Comparison of ENCODE assay signal across 23 cellular contexts in genomic region chr13:110505594-110505993, GRCh38. TPM values are rescaled to one million over a fixed set of nuclear protein-coding genes. Genes with fewer than 3 reads are reported as not detected.
DNase-seq lines count a peak whose midpoint lies in the region; ATAC-seq and TF ChIP-seq lines count a peak whose summit lies in the region.
"Had no signal": no experiment of that assay in that cellular context is flagged by ENCODE, and none has a peak within 500 bp of the region (broad histone marks: within the 10 kb centered on the region; RNA-seq: fewer than 3 reads in every experiment).

No MANE protein-coding gene starts in this region.

- ATAC-seq in Right ventricle myocardium inferior (no peak), HG03097 (IDR thresholded peaks at IDR 0.05; ENCODE audit: low FRiP score, unreplicated experiment) (no peak), HG03039 (IDR thresholded peaks at IDR 0.05; ENCODE audit: unreplicated experiment) (no peak)
- ATAC-seq: GM12878, GM23338, HCT116 had no signal

- H3K9me2 ChIP-seq in hepatocyte (replicated peaks; ENCODE audit: insufficient read depth): no peaks in the 10 kb centered on the region

- H3K27me3 ChIP-seq in right atrium auricular region (no peaks in the 10 kb centered on the region), rectal smooth muscle tissue (ENCODE audit: control insufficient read depth, insufficient read depth, low read length) (no peaks in the 10 kb centered on the region), hepatocyte (no peaks in the 10 kb centered on the region)
- H3K27me3 ChIP-seq: Peyer's patch, SJSA1 had no signal

- no peaks in the 10 kb centered on the region for H3K4me1 Mint-ChIP-seq in endothelial cell (ENCODE audit: unreplicated experiment)
- H3K4me1 Mint-ChIP-seq: GM23338 had no signal

- DNase-seq in right atrium auricular region (ENCODE audit: low spot score) (no peak), Right ventricle myocardium inferior (ENCODE audit: missing footprints) (no peak), endothelial cell (ENCODE audit: low spot score) (no peak), HPDE6-E6E7 (ENCODE audit: extremely low spot score) (no peak), hepatocyte (ENCODE audit: low spot score) (no peak)
- DNase-seq: DMS79 treated with DMSO at 0.1 percent for 48 hours, Karpas-422, MV-4-11, NCI-H1105 treated with DMSO at 0.1 percent for 48 hours, NCI-H2029 treated with DMSO at 0.1 percent for 48 hours, NCI-H345, NCI-H524, Peyer's patch had no signal

- H3K36me3 ChIP-seq in right atrium auricular region: peaks cover 90% of the 10 kb centered on the region
- peaks cover 24% of the 10 kb centered on the region for H3K36me3 ChIP-seq in rectal smooth muscle tissue (ENCODE audit: control insufficient read depth, insufficient read depth, low read length)
- H3K36me3 ChIP-seq in hepatocyte (replicated peaks; ENCODE audit: insufficient read depth, low read depth): no peaks in the 10 kb centered on the region

- H3K36me3 Mint-ChIP-seq in endothelial cell (ENCODE audit: low read depth, unreplicated experiment): peaks cover 63% of the 10 kb centered on the region
- H3K36me3 Mint-ChIP-seq: CD14-positive monocyte, IgD-negative memory B cell had no signal

- H3K9me3 ChIP-seq in right atrium auricular region (no peaks in the 10 kb centered on the region), hepatocyte (ENCODE audit: low read depth) (no peaks in the 10 kb centered on the region)
- H3K9me3 ChIP-seq: Peyer's patch had no signal

- no peak overlapping the region for H3K9ac ChIP-seq in rectal smooth muscle tissue (ENCODE audit: low read length)

- H3K4me3 Mint-ChIP-seq in endothelial cell (ENCODE audit: unreplicated experiment): no peak overlapping the region
- H3K4me3 Mint-ChIP-seq: CD14-positive monocyte, GM23338 had no signal

- H3K79me2 ChIP-seq in hepatocyte: no peaks in the 10 kb centered on the region

- H3K27ac Mint-ChIP-seq in endothelial cell (ENCODE audit: unreplicated experiment): peak overlapping the region; percentile 14
- H3K27ac Mint-ChIP-seq: GM23338, IgD-negative memory B cell had no signal

- peaks cover 0 to 46% of the 10 kb centered on the region in 2 donors for H3K4me1 ChIP-seq in right atrium auricular region
- peaks cover 7% of the 10 kb centered on the region for H3K4me1 ChIP-seq in rectal smooth muscle tissue (ENCODE audit: control insufficient read depth, insufficient read depth, low read length)
- H3K4me1 ChIP-seq in hepatocyte (ENCODE audit: insufficient read depth): peaks cover 21% of the 10 kb centered on the region

- H3K4me3 ChIP-seq in right atrium auricular region: no peak overlapping the region
- H3K4me3 ChIP-seq in rectal smooth muscle tissue (ENCODE audit: low read length): no peak overlapping the region
- no peak overlapping the region for H3K4me3 ChIP-seq in hepatocyte
- H3K4me3 ChIP-seq: GM12878, GM23338, Peyer's patch, SJSA1 had no signal

- no peak overlapping the region for H2AFZ ChIP-seq in hepatocyte
- H2AFZ ChIP-seq: GM23338 had no signal

- no peak for TF ChIP-seq CTCF in right atrium auricular region (IDR thresholded peaks at IDR 0.05)
- TF ChIP-seq CTCF in endothelial cell (IDR thresholded peaks at IDR 0.05; ENCODE audit: unreplicated experiment): no peak
- TF ChIP-seq CTCF in hepatocyte (IDR thresholded peaks at IDR 0.05; ENCODE audit: poor library complexity): no peak

- H3K27me3 Mint-ChIP-seq in endothelial cell (ENCODE audit: unreplicated experiment): peaks cover 22% of the 10 kb centered on the region

- no peaks in the 10 kb centered on the region for H4K20me1 ChIP-seq in hepatocyte (ENCODE audit: insufficient read depth, poor library complexity, severe bottlenecking)

- WGBS in hepatocyte (ENCODE audit: low lambda C conversion rate, missing lambda C conversion rate): 98% methylated on average over 10 of the region's 10 CpGs

- H3K27ac ChIP-seq in right atrium auricular region (peak overlapping the region; percentile 27 to 83), rectal smooth muscle tissue (ENCODE audit: low read depth, low read length) (peak overlapping the region; percentile 12), hepatocyte (no peak overlapping the region)
- H3K27ac ChIP-seq: SJSA1 had no signal

- H3K4me2 ChIP-seq in hepatocyte: no peak overlapping the region
- H3K4me2 ChIP-seq: GM23338 had no signal

- intact Hi-C loops in Right ventricle myocardium inferior (cut with DNase I): loop anchor here (5.0 kb wide), 1 partner anchor 48 kb away; no protein-coding TSS in a partner anchor

- no peaks in the 10 kb centered on the region for H3K9me3 Mint-ChIP-seq in endothelial cell (ENCODE audit: unreplicated experiment)
- H3K9me3 Mint-ChIP-seq: GM23338 had no signal

RNA-seq across cellular contexts. Expression of gene RAB20, which starts 55.9 kb away (rescaled TPM):
- total RNA-seq in right atrium auricular region (10 to 100 TPM; 10.8 to 15.7 TPM), Right ventricle myocardium inferior (10.5 TPM), endothelial cell (ENCODE audit: unreplicated experiment) (1.5 TPM), hepatocyte (34.8 and 37.4 TPM in 2 replicates)
- polyA plus RNA-seq in hepatocyte: 19.6 and 28.3 TPM in 2 replicates
- total RNA-seq: OCI-LY7 had no signal
